8 cellular contexts compared by ENCODE assay signal in the genomic region with DNA sequence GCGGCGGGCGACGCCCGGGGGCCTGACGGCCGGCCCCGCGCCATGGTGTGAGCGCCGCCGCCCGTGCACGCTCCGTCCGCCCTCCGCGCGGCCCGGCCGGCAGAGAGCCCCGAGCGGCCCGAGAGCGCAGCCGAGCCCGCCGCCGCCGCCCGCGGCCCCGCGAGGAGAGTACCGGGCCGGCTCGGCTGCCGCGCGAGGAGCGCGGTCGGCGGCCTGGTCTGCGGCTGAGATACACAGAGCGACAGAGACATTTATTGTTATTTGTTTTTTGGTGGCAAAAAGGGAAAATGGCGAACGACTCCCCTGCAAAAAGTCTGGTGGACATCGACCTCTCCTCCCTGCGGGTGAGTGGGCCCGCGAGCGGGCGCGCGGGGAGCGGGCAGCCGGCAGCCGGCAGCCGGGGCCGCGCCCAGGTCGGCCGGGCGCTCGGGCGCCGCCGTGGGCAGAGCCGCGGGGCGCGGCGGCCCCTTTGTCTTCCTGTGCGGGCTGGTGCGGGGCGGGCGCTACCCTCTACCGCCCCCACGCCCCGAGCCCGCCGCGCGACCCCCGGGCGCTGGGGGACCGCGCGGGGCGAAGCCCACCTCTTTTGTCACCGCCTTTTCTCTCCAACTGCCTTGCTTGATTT. TPM values are rescaled to one million over a fixed set of nuclear protein-coding genes. Genes with fewer than 3 reads are reported as not detected.
DNase-seq lines count a peak whose midpoint lies in the region; ATAC-seq and TF ChIP-seq lines count a peak whose summit lies in the region.

No MANE protein-coding gene starts in this region.

- H3K9me2 ChIP-seq in hepatocyte (replicated peaks; ENCODE audit: insufficient read depth) = no peaks in the 10 kb centered on the region

- peak overlapping the region; percentile 77 for H3K9ac ChIP-seq in smooth muscle cell (ENCODE audit: low read depth)

- H3K9me3 ChIP-seq in hepatocyte (ENCODE audit: low read depth) (no peaks in the 10 kb centered on the region), smooth muscle cell (replicated peaks; ENCODE audit: low read depth) (no peaks in the 10 kb centered on the region)

- H2AFZ ChIP-seq in hepatocyte (peak overlapping the region; percentile 51), smooth muscle cell (ENCODE audit: low read depth) (no peak overlapping the region)

- H3K27me3 ChIP-seq in HL-60 (ENCODE audit: insufficient read depth, poor library complexity, severe bottlenecking) (no peaks in the 10 kb centered on the region), hepatocyte (no peaks in the 10 kb centered on the region), smooth muscle cell (ENCODE audit: low read depth) (no peaks in the 10 kb centered on the region)

- peaks cover 48% of the 10 kb centered on the region for H3K79me2 ChIP-seq in hepatocyte
- peaks cover 48% of the 10 kb centered on the region for H3K79me2 ChIP-seq in smooth muscle cell (ENCODE audit: low read depth)

- peaks cover 12% of the 10 kb centered on the region for H3F3A ChIP-seq in smooth muscle cell (ENCODE audit: low read depth)

- H4K20me1 ChIP-seq in hepatocyte (ENCODE audit: insufficient read depth, poor library complexity, severe bottlenecking) (peaks cover 30% of the 10 kb centered on the region), smooth muscle cell (ENCODE audit: low read depth) (peaks cover 33% of the 10 kb centered on the region)

- no peak for DNase-seq in AG04449 (ENCODE audit: low read depth, low spot score)
- no peak for DNase-seq in HL-60 (ENCODE audit: low read depth in 1 of 2, low spot score in 1 of 2)
- peak; percentile 15 for DNase-seq in activated T-helper 9 cell treated with anti-CD3 and anti-CD28 coated beads, Interleukin-2, amount 50 U/mL, for 16 hours (ENCODE audit: low read depth)
- peak; percentile 59 for DNase-seq in hepatocyte (ENCODE audit: low spot score)
- DNase-seq in smooth muscle cell (lab: John Stamatoyannopoulos, UW; ENCODE audit: unreplicated experiment) = no peak
- DNase-seq in cerebellar nuclear complex (lab: John Stamatoyannopoulos, UW) = no peak
- DNase-seq in NCI-H510A (lab: John Stamatoyannopoulos, UW) = no peak

- H3K4me2 ChIP-seq in hepatocyte (peak overlapping the region; percentile 97), smooth muscle cell (peak overlapping the region; percentile 91)

- peak overlapping the region; percentile 83 for H3K4me3 ChIP-seq in AG04449 (ENCODE audit: low read depth, low read length)
- H3K4me3 ChIP-seq in HL-60 (replicated peaks; ENCODE audit: insufficient read depth, low read length) = peak overlapping the region; percentile 67
- peak overlapping the region; percentile 66 for H3K4me3 ChIP-seq in hepatocyte
- peak overlapping the region; percentile 91 for H3K4me3 ChIP-seq in smooth muscle cell

- H3K4me1 ChIP-seq in hepatocyte (ENCODE audit: insufficient read depth) (peaks cover 18% of the 10 kb centered on the region), smooth muscle cell (ENCODE audit: low read depth) (peaks cover 22% of the 10 kb centered on the region)

- under 1% methylated on average over 65 of the region's 92 CpGs for WGBS in hepatocyte (ENCODE audit: low lambda C conversion rate, missing lambda C conversion rate)
- WGBS in smooth muscle cell (ENCODE audit: low lambda C conversion rate) = 1% methylated on average over 43 of the region's 92 CpGs

- peak overlapping the region; percentile 44 for H3K27ac ChIP-seq in HL-60 (replicated peaks)
- peak overlapping the region; percentile 85 for H3K27ac ChIP-seq in hepatocyte
- H3K27ac ChIP-seq in smooth muscle cell (ENCODE audit: low read depth) = peak overlapping the region; percentile 76

- H3K36me3 ChIP-seq in hepatocyte (replicated peaks; ENCODE audit: insufficient read depth, low read depth) (no peaks in the 10 kb centered on the region), smooth muscle cell (ENCODE audit: low read depth) (no peaks in the 10 kb centered on the region)

- POLR2A ChIA-PET in AG04449 (lab: Yijun Ruan, JAX) = interaction anchor here (0.8 to 1.3 kb wide), 6 partner anchors 48 to 318 kb away, joined by 3 to 5 read pairs (median 4); no protein-coding TSS in a partner anchor

- TF ChIP-seq CTCF in AG04449 (IDR thresholded peaks at IDR 0.05; ENCODE audit: insufficient read depth, low read length, missing control alignments) = no peak
- TF ChIP-seq CTCF in HL-60 (IDR thresholded peaks at IDR 0.05; ENCODE audit: insufficient read depth, low read length) = no peak
- TF ChIP-seq CTCF in hepatocyte (IDR thresholded peaks at IDR 0.05; ENCODE audit: poor library complexity) = peak; percentile 15
- no peak for TF ChIP-seq CTCF in smooth muscle cell (IDR thresholded peaks at IDR 0.05; ENCODE audit: borderline replicate concordance, insufficient read depth, poor library complexity, severe bottlenecking)

- CTCF ChIA-PET in AG04449 (lab: Yijun Ruan, JAX) = interaction anchor here (0.6 to 4.6 kb wide), 16 partner anchors 9 to 280 kb away, joined by 3 to 53 read pairs (median 3); no protein-coding TSS in a partner anchor

- ATAC-seq in GM18909 (IDR thresholded peaks at IDR 0.05; ENCODE audit: poor library complexity, unreplicated experiment) = peak; percentile 53

RNA-seq across cellular contexts. Expression of gene MAP4K4, which starts 0.4 kb away (rescaled TPM):
- total RNA-seq in hepatocyte (75.5 and 84.4 TPM in 2 replicates), smooth muscle cell (90.9 and 107 TPM in 2 replicates)
- polyA plus RNA-seq in hepatocyte (59.1 and 60.6 TPM in 2 replicates), smooth muscle cell (68.9 and 76.9 TPM in 2 replicates)

Comparison
In these comparisons a context has a peak if more than half of its experiments do, and no peak if none do; other contexts are left out.
1. DNase-seq: peak in activated T-helper 9 cell treated with anti-CD3 and anti-CD28 coated beads, Interleukin-2, amount 50 U/mL, for 16 hours (single experiment) and hepatocyte (single experiment); none in AG04449 (single experiment), HL-60 (0 of 2), smooth muscle cell (single experiment), cerebellar nuclear complex (0 of 2) and NCI-H510A (single experiment).
2. Peak in every context shown above with its lines, with median percentiles within 50 percentile points of each other: H3K4me3 ChIP-seq and H3K27ac ChIP-seq.